In the genomic region with DNA sequence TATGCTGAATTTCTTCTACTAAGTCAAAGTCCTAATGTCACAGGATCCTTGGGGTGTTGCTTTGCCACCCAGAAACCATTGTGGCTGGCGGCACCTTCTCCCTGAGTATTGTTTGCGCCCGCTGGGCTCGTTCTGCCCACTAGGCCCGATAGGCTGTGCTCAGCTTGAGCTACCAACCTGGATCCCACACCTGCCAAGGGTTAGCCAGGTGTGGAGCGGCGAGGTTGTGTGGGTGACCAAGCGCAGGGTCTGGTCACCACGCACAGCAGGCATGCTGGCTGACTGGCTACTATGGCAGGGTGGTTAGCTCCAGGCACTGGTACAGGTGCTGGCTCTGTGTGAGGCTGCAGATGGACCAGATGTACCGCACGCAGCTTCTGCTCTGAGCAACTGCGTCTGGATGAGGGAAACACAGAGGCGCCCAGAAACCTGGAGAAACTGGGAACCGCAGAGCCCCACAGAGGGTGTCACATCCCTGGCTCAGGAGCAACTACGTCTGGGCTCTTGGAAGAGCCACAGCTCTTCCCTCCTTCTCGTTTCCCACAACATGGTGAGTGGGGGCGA, we compare ENCODE assay signal across 27 cellular contexts.
"Had no signal": no experiment of that assay in that cellular context is flagged by ENCODE, and none has a peak within 500 bp of the region (broad histone marks: within the 10 kb centered on the region; RNA-seq: fewer than 3 reads in every experiment).

No MANE protein-coding gene starts in this region.

- H3K27ac ChIP-seq: breast epithelium, coronary artery, left ventricle myocardium inferior, ovary, thoracic aorta had no signal

- H3K27me3 Mint-ChIP-seq: activated CD4-positive, alpha-beta T cell treated with anti-CD3 and anti-CD28 coated beads for 36 hours; activated CD8-positive, alpha-beta memory T cell treated with anti-CD3 and anti-CD28 coated beads, Interleukin-2, amount 10 ng/mL, durations not matched to agents 7 days and 5 days; central memory CD8-positive, alpha-beta T cell; naive B cell; type B pancreatic cell had no signal

- ATAC-seq: activated CD4-positive, alpha-beta T cell treated with anti-CD3 and anti-CD28 coated beads for 36 hours; activated CD8-positive, alpha-beta memory T cell treated with anti-CD3 and anti-CD28 coated beads, Interleukin-2, amount 10 ng/mL, durations not matched to agents 7 days and 5 days; activated CD8-positive, alpha-beta T cell treated with anti-CD3 and anti-CD28 coated beads, Interleukin-2, amount 10 ng/mL, durations not matched to agents 7 days and 5 days; activated naive CD4-positive, alpha-beta T cell treated with anti-CD3 and anti-CD28 coated beads, Interleukin-2, amount 50 U/mL, for 72 hours; stimulated activated naive CD8-positive, alpha-beta T cell treated with anti-CD3 and anti-CD28 coated beads, Interleukin-15, Interleukin-2, amounts not matched to agents 100 U/mL and 50 U/mL, for 24 hours had no signal

- H3K4me3 ChIP-seq: breast epithelium, coronary artery, dorsolateral prefrontal cortex, left ventricle myocardium inferior, ovary, prostate gland, thoracic aorta, uterus had no signal

- H3K27me3 ChIP-seq: breast epithelium, dorsolateral prefrontal cortex, ovary, uterus had no signal

- H3K4me1 Mint-ChIP-seq: activated CD4-positive, alpha-beta T cell treated with anti-CD3 and anti-CD28 coated beads for 36 hours; activated CD8-positive, alpha-beta memory T cell treated with anti-CD3 and anti-CD28 coated beads, Interleukin-2, amount 10 ng/mL, durations not matched to agents 7 days and 5 days; central memory CD8-positive, alpha-beta T cell; naive B cell had no signal

- H3K27ac Mint-ChIP-seq: activated CD4-positive, alpha-beta T cell treated with anti-CD3 and anti-CD28 coated beads for 36 hours; activated CD8-positive, alpha-beta memory T cell treated with anti-CD3 and anti-CD28 coated beads, Interleukin-2, amount 10 ng/mL, durations not matched to agents 7 days and 5 days; activated CD8-positive, alpha-beta T cell treated with anti-CD3 and anti-CD28 coated beads, Interleukin-2, amount 10 ng/mL, durations not matched to agents 7 days and 5 days; activated naive CD4-positive, alpha-beta T cell treated with anti-CD3 and anti-CD28 coated beads, Interleukin-2, amount 50 U/mL, for 72 hours; mesothelial cell of epicardium; naive B cell; nephron progenitor cell; type B pancreatic cell had no signal

- H3K9me3 ChIP-seq: breast epithelium, left ventricle myocardium inferior, ovary, prostate gland, thoracic aorta, uterus had no signal

- H3K36me3 ChIP-seq: breast epithelium, ovary, prostate gland, uterus had no signal

- DNase-seq: activated CD4-positive, alpha-beta T cell treated with anti-CD3 and anti-CD28 coated beads for 36 hours; activated CD4-positive, CD25-positive, alpha-beta regulatory T cell; activated CD8-positive, alpha-beta memory T cell treated with anti-CD3 and anti-CD28 coated beads, Interleukin-2, amount 10 ng/mL, durations not matched to agents 7 days and 5 days; activated CD8-positive, alpha-beta T cell treated with anti-CD3 and anti-CD28 coated beads, Interleukin-2, amount 10 ng/mL, durations not matched to agents 7 days and 5 days; activated naive CD4-positive, alpha-beta T cell; activated T-cell treated with anti-CD3 and anti-CD28 coated beads, Interleukin-2, amount 50 U/mL, for 48 hours; dorsolateral prefrontal cortex; effector memory CD4-positive, alpha-beta T cell; erythroblast; left ventricle myocardium inferior; mammary epithelial cell; naive B cell; nephron progenitor cell; ovary; retina; stimulated activated CD4-positive, alpha-beta T cell treated with anti-CD3 and anti-CD28 coated beads, Interleukin-2, amount 100 ng/mL, for 48 hours; stimulated activated naive CD8-positive, alpha-beta T cell treated with anti-CD3 and anti-CD28 coated beads, Interleukin-15, Interleukin-2, amounts not matched to agents 100 U/mL and 50 U/mL, for 24 hours; T-helper 1 cell had no signal

- H3K36me3 Mint-ChIP-seq: activated CD8-positive, alpha-beta memory T cell treated with anti-CD3 and anti-CD28 coated beads, Interleukin-2, amount 10 ng/mL, durations not matched to agents 7 days and 5 days; activated naive CD4-positive, alpha-beta T cell treated with anti-CD3 and anti-CD28 coated beads, Interleukin-2, amount 50 U/mL, for 72 hours; mesothelial cell of epicardium; naive B cell; type B pancreatic cell had no signal

- H3K4me1 ChIP-seq: left ventricle myocardium inferior, prostate gland had no signal

- H3K4me3 Mint-ChIP-seq: activated CD4-positive, alpha-beta T cell treated with anti-CD3 and anti-CD28 coated beads for 36 hours; activated CD8-positive, alpha-beta memory T cell treated with anti-CD3 and anti-CD28 coated beads, Interleukin-2, amount 10 ng/mL, durations not matched to agents 7 days and 5 days; activated CD8-positive, alpha-beta T cell treated with anti-CD3 and anti-CD28 coated beads, Interleukin-2, amount 10 ng/mL, durations not matched to agents 7 days and 5 days; central memory CD8-positive, alpha-beta T cell; mesothelial cell of epicardium; nephron progenitor cell; type B pancreatic cell had no signal

- H3K9me3 Mint-ChIP-seq: activated naive CD4-positive, alpha-beta T cell treated with anti-CD3 and anti-CD28 coated beads, Interleukin-2, amount 50 U/mL, for 72 hours; central memory CD8-positive, alpha-beta T cell; mesothelial cell of epicardium; naive B cell; nephron progenitor cell; type B pancreatic cell had no signal
